Comparison of ENCODE assay signal across 29 cellular contexts in genomic region chr2:78237704-78238103, GRCh38.
DNase-seq lines count a peak whose midpoint lies in the region; ATAC-seq, FAIRE-seq and TF ChIP-seq lines count a peak whose summit lies in the region.
"Had no signal": no experiment of that assay in that cellular context is flagged by ENCODE, and none has a peak within 500 bp of the region (broad histone marks: within the 10 kb centered on the region; RNA-seq: fewer than 3 reads in every experiment).

No MANE protein-coding gene starts in this region.

- TF ChIP-seq CTCF in HepG2 (CRISPR knock-in tag; IDR thresholded peaks at IDR 0.05) = no peak
- TF ChIP-seq CTCF in right lobe of liver (IDR thresholded peaks at IDR 0.05) = no peak

- H2AFZ ChIP-seq in HepG2 (ENCODE audit: low read length) = no peak overlapping the region

- H3K4me1 ChIP-seq in HepG2 (ENCODE audit: insufficient read depth, low read length) (no peaks in the 10 kb centered on the region), right lobe of liver (no peaks in the 10 kb centered on the region)
- H3K4me1 ChIP-seq: A549; BE2C; BLaER1; BLaER1 treated with 17β-estradiol and CSF1 and Interleukin-3, amounts not matched to agents 10 nM and 100 nM; Caco-2 had no signal

- peaks cover 4% of the 10 kb centered on the region for H3K79me2 ChIP-seq in HepG2 (ENCODE audit: insufficient read depth, low read length)

- FAIRE-seq in HepG2 (lab: Jason Lieb, UNC) = no peak
- FAIRE-seq: A204.1, A549, D721Med had no signal

- H4K20me1 ChIP-seq in HepG2 (ENCODE audit: insufficient read depth, low read length) = no peaks in the 10 kb centered on the region; the same call in 1 of the 2 replicates
- H4K20me1 ChIP-seq: BLaER1; BLaER1 treated with 17β-estradiol and CSF1 and Interleukin-3, amounts not matched to agents 10 nM and 100 nM had no signal

- no peak for DNase-seq in HepG2 (ENCODE audit: low spot score)
- no peak for DNase-seq in right lobe of liver
- DNase-seq: 8988T; ACHN; AML-193; BE2C; C1 segment of cervical spinal cord; Caco-2; Calu3; CD4-positive, alpha-beta memory T cell; CD4-positive, alpha-beta T cell; CD4-positive, CD25-positive, alpha-beta regulatory T cell; CD8-positive, alpha-beta memory T cell; CD8-positive, alpha-beta T cell; COR-L47; DMS 273 treated with DMSO at 0.1 percent for 48 hours; DMS153; DMS53; DMS79; DMS79 treated with DMSO at 0.1 percent for 48 hours; DND-41; EL had no signal

- TF ChIP-seq RAD21 in HepG2 (CRISPR knock-in tag; IDR thresholded peaks at IDR 0.05) = no peak

- H3K9ac ChIP-seq in HepG2 (ENCODE audit: insufficient read depth, low read depth, low read length) = no peak overlapping the region
- H3K9ac ChIP-seq: BLaER1; BLaER1 treated with 17β-estradiol and CSF1 and Interleukin-3, amounts not matched to agents 10 nM and 100 nM had no signal

- in situ Hi-C loops in HepG2 (cut with HindIII; ENCODE audit: extremely low pct_ligation_motif_present, low pct_unique_long_range_greater_than_20kb) = no loop called here

- CTCF ChIA-PET in HepG2 (lab: Yijun Ruan, JAX; ENCODE audit: low intra/inter-chr PET ratio, low total read pairs) = no interaction called here

- H3K4me3 ChIP-seq in HepG2 (replicated peaks in 1 of 3; ENCODE audit: insufficient read depth in 1 of 3, low read depth in 2 of 3, low read length in 3 of 3) (no peak overlapping the region), right lobe of liver (no peak overlapping the region)
- H3K4me3 ChIP-seq: A549; BLaER1; BLaER1 treated with 17β-estradiol and CSF1 and Interleukin-3, amounts not matched to agents 10 nM and 100 nM had no signal

- 100% methylated on average over 1 of the region's 1 CpG for WGBS in HepG2 (ENCODE audit: low lambda C conversion rate)
- WGBS in right lobe of liver (ENCODE audit: insufficient coverage, low coverage, low lambda C conversion rate, missing lambda C conversion rate) = 71% methylated on average over 1 of the region's 1 CpG

- ATAC-seq in HepG2 (no peak), right lobe of liver (no peak)
- ATAC-seq: A549; CD8-positive, alpha-beta T cell had no signal

- no peak for TF ChIP-seq EP300 in HepG2 (IDR thresholded peaks at IDR 0.05; ENCODE audit: low read depth in 2 of 2, low read length in 2 of 2)
- TF ChIP-seq EP300 in HepG2 (CRISPR knock-in tag; IDR thresholded peaks at IDR 0.05; ENCODE audit: borderline replicate concordance) = no peak

- POLR2A ChIA-PET in HepG2 (lab: Yijun Ruan, JAX) = no interaction called here

- TF ChIP-seq POLR2A in HepG2 (IDR thresholded peaks at IDR 0.05; ENCODE audit: insufficient read depth in 1 of 2, low read depth in 2 of 2, low read length in 2 of 2) = no peak
- TF ChIP-seq POLR2A in right lobe of liver (IDR thresholded peaks at IDR 0.05) = no peak

- no TSS peak for BruUV-seq in HepG2 (replicated peaks; lab: Mats Ljungman, UMichigan)

- H3K27ac ChIP-seq in HepG2 (ENCODE audit: extremely low read length, insufficient read depth, low read length) (no peak overlapping the region), right lobe of liver (no peak overlapping the region)
- H3K27ac ChIP-seq: 22Rv1; A549; BLaER1; BLaER1 treated with 17β-estradiol and CSF1 and Interleukin-3, amounts not matched to agents 10 nM and 100 nM; C4-2B had no signal

- no peak overlapping the region for H3K4me2 ChIP-seq in HepG2 (ENCODE audit: low read depth, low read length)
- H3K4me2 ChIP-seq: A549; BLaER1; BLaER1 treated with 17β-estradiol and CSF1 and Interleukin-3, amounts not matched to agents 10 nM and 100 nM had no signal

- intact Hi-C loops in HepG2 (cut with micrococcal nuclease; ENCODE audit: unreplicated experiment) (no loop called here), right lobe of liver (cut with DNase I) (no loop called here)

- no peaks in the 10 kb centered on the region for H3K9me3 ChIP-seq in HepG2 (ENCODE audit: low read length)
- no peaks in the 10 kb centered on the region for H3K9me3 ChIP-seq in right lobe of liver
- H3K9me3 ChIP-seq: A549; BE2C; BLaER1; BLaER1 treated with 17β-estradiol and CSF1 and Interleukin-3, amounts not matched to agents 10 nM and 100 nM; Caco-2 had no signal

- H3K36me3 ChIP-seq in HepG2 (replicated peaks in 1 of 2; ENCODE audit: control insufficient read depth in 1 of 2, insufficient read depth in 2 of 2, low read length in 2 of 2) (no peaks in the 10 kb centered on the region; a peak in 2 of 5 replicates), right lobe of liver (no peaks in the 10 kb centered on the region)
- H3K36me3 ChIP-seq: BE2C; BLaER1; BLaER1 treated with 17β-estradiol and CSF1 and Interleukin-3, amounts not matched to agents 10 nM and 100 nM had no signal

- H3K27me3 ChIP-seq in HepG2 (ENCODE audit: control insufficient read depth in 1 of 2, insufficient read depth in 2 of 2, low read length in 2 of 2) (no peaks in the 10 kb centered on the region), right lobe of liver (no peaks in the 10 kb centered on the region)
- H3K27me3 ChIP-seq: BE2C; BLaER1; BLaER1 treated with 17β-estradiol and CSF1 and Interleukin-3, amounts not matched to agents 10 nM and 100 nM had no signal

TF ChIP-seq in HepG2, 621 proteins besides CTCF, POLR2A, EP300 and RAD21:
- peak; percentile 50 to 54; a peak in 2 of 4 replicates for TF ChIP-seq MAFK (conservative IDR thresholded peaks at IDR 0.05 in 1 of 2, IDR thresholded peaks at IDR 0.05 in 1 of 2; ENCODE audit: low read length in 2 of 2)
- TF ChIP-seq ZNF562 (CRISPR knock-in tag; IDR thresholded peaks at IDR 0.05; ENCODE audit: borderline replicate concordance) = no peak
- no peak for TF ChIP-seq ZNF775 (CRISPR knock-in tag; IDR thresholded peaks at IDR 0.05; ENCODE audit: borderline replicate concordance)
